ENCODE assay signal across 1 cellular context in the genomic region with DNA sequence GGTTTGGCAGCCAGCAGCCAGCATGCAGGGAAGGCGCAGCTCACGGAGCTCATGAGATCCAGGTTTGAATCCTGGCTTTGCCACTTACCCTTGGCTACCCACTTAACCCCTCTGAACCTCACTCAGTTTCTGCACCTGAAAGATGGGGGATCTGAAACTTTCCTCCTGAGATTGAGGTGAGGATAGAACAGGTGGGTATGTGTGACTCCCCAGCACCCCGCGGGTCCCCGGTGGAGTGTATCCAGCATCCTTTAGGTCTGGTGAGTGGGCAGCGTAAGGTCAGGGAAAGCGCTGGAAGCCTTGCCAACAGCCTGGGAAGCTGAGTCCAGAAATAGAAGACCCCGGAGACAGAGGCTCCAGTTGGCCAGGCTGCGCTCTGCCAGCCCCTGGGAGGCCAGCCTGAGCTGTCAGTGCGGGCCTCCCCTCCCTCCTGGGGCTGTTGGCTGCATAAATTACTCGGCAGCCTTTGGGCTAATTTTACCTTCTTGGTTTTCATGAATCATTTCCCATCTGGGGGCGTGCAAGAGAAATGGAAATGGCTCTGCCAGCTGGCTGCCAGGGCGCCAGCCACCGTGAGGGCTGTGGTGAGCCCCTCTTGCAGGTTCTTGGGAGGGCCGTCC.
TF ChIP-seq lines count a peak whose summit lies in the region.

No MANE protein-coding gene starts in this region.

TF ChIP-seq in IMR-90, 13 proteins besides CTCF, POLR2A, EP300 and RAD21 (continued from another document):
- TF ChIP-seq, protein P1, sequence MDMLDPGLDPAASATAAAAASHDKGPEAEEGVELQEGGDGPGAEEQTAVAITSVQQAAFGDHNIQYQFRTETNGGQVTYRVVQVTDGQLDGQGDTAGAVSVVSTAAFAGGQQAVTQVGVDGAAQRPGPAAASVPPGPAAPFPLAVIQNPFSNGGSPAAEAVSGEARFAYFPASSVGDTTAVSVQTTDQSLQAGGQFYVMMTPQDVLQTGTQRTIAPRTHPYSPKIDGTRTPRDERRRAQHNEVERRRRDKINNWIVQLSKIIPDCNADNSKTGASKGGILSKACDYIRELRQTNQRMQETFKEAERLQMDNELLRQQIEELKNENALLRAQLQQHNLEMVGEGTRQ (IDR thresholded peaks at IDR 0.05; ENCODE audit: low read depth, low read length): no peak
- TF ChIP-seq RFX5 (IDR thresholded peaks at IDR 0.05; ENCODE audit: low read depth, low read length): no peak
- no peak for TF ChIP-seq RCOR1 (IDR thresholded peaks at IDR 0.05; ENCODE audit: insufficient replicate concordance, low read length)
